Comparison of ENCODE assay signal across 20 cellular contexts in the genomic region with DNA sequence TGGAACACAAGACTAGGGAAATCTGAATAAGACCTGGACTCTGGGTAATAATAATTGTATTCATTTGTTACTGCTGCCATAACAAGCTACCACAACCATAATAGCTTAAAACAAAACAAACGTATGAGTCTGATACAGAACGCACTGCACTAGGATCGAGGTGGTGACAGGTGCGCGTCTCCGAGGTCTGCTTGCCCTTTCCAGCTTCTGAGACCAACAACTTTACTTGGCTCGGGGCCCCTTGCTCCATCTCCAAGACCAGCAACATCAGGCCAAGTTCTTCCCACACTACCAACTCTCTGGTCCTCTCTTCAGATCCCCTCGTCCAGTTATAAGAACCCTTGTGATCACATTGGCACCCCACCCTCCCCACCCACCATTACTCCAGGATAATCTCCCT.
"Had no signal": no experiment of that assay in that cellular context is flagged by ENCODE, and none has a peak within 500 bp of the region (broad histone marks: within the 10 kb centered on the region; RNA-seq: fewer than 3 reads in every experiment).

No MANE protein-coding gene starts in this region.

- H3K36me3 ChIP-seq: vagina had no signal

- DNase-seq: activated CD4-positive, alpha-beta T cell treated with anti-CD3 and anti-CD28 coated beads for 36 hours; activated CD4-positive, alpha-beta T cell treated with anti-CD3 and anti-CD28 coated beads, Interleukin-2, amount 50 U/mL, for 4 hours; activated CD8-positive, alpha-beta memory T cell treated with anti-CD3 and anti-CD28 coated beads for 24 hours; activated CD8-positive, alpha-beta memory T cell treated with anti-CD3 and anti-CD28 coated beads, Interleukin-2, amount 50 U/mL, for 4 hours; activated naive CD4-positive, alpha-beta T cell treated with Interleukin-2 at 50 U/mL for 16 hours; activated naive CD8-positive, alpha-beta T cell treated with anti-CD3 and anti-CD28 coated beads for 36 hours; activated T-cell treated with anti-CD3 and anti-CD28 coated beads, Interleukin-2, amount 50 U/mL, for 24 hours; effector memory CD4-positive, alpha-beta T cell; naive B cell; stimulated activated CD4-positive, alpha-beta T cell treated with anti-CD3 and anti-CD28 coated beads, Interleukin-1b, Interleukin-23, amount 100 ng/mL, for 48 hours; stimulated activated naive CD8-positive, alpha-beta T cell treated with anti-CD3 and anti-CD28 coated beads, Interleukin-15, amount 100 ng/mL, for 72 hours; T-helper 1 cell; trophoblast cell had no signal

- H3K27ac ChIP-seq: vagina had no signal

- H3K4me3 ChIP-seq: lung, vagina had no signal

- ATAC-seq: activated CD4-positive, alpha-beta T cell treated with anti-CD3 and anti-CD28 coated beads for 36 hours; stimulated activated naive CD8-positive, alpha-beta T cell treated with anti-CD3 and anti-CD28 coated beads, Interleukin-15, amount 100 ng/mL, for 72 hours; WTC11 had no signal

- H3K9me3 ChIP-seq: vagina had no signal

- FAIRE-seq: astrocyte, colon, keratinocyte, TTC549 had no signal

- H3K27me3 ChIP-seq: vagina had no signal
